ENCODE assay signal across 20 cellular contexts in genomic region chr17:29129731-29130130, GRCh38.
"Had no signal": no experiment of that assay in that cellular context is flagged by ENCODE, and none has a peak within 500 bp of the region (broad histone marks: within the 10 kb centered on the region; RNA-seq: fewer than 3 reads in every experiment).

No MANE protein-coding gene starts in this region.

- H3K4me3 ChIP-seq: colonic mucosa, suprapubic skin had no signal

- H3K27ac ChIP-seq: colonic mucosa, foreskin keratinocyte, suprapubic skin, WERI-Rb-1 had no signal

- H3K4me1 ChIP-seq: foreskin keratinocyte had no signal

- H3K36me3 ChIP-seq: colonic mucosa, WERI-Rb-1 had no signal

- ATAC-seq: activated naive CD8-positive, alpha-beta T cell treated with anti-CD3 and anti-CD28 coated beads, Interleukin-2, amount 50 U/mL, for 24 hours; foreskin keratinocyte; natural killer cell treated with Interleukin-12 subunit alpha and Interleukin-12 subunit beta and Interleukin-15 and Interleukin-18, amount 100 ng/mL, for 72 hours; stimulated activated naive CD8-positive, alpha-beta T cell treated with anti-CD3 and anti-CD28 coated beads, Interleukin-15, amount 100 ng/mL, for 72 hours had no signal

- H3K4me3 Mint-ChIP-seq: activated CD4-positive, alpha-beta memory T cell treated with anti-CD3 and anti-CD28 coated beads for 36 hours; activated naive CD4-positive, alpha-beta T cell treated with anti-CD3 and anti-CD28 coated beads for 36 hours; activated naive CD8-positive, alpha-beta T cell treated with anti-CD3 and anti-CD28 coated beads, Interleukin-2, amount 50 U/mL, for 24 hours; brain; central memory CD8-positive, alpha-beta T cell; natural killer cell treated with Interleukin-12 subunit alpha and Interleukin-12 subunit beta and Interleukin-15 and Interleukin-18, amount 100 ng/mL, for 72 hours; stimulated activated naive CD8-positive, alpha-beta T cell treated with anti-CD3 and anti-CD28 coated beads, Interleukin-15, amount 100 ng/mL, for 72 hours had no signal

- H3K9me3 Mint-ChIP-seq: activated CD4-positive, alpha-beta memory T cell treated with anti-CD3 and anti-CD28 coated beads for 36 hours; activated naive CD4-positive, alpha-beta T cell treated with anti-CD3 and anti-CD28 coated beads for 36 hours; activated naive CD8-positive, alpha-beta T cell treated with anti-CD3 and anti-CD28 coated beads, Interleukin-2, amount 50 U/mL, for 24 hours; activated T-helper 2 cell treated with anti-CD3 and anti-CD28 coated beads, Interferon-gamma antibody, Interleukin-2, Interleukin-4, amounts not matched to agents 10 μg/mL and 5 μg/mL and 100 μg/mL, durations not matched to agents 14 hours and 24 hours and 36 hours; brain; central memory CD8-positive, alpha-beta T cell; natural killer cell treated with Interleukin-12 subunit alpha and Interleukin-12 subunit beta and Interleukin-15 and Interleukin-18, amount 100 ng/mL, for 72 hours; stimulated activated naive CD8-positive, alpha-beta T cell treated with anti-CD3 and anti-CD28 coated beads, Interleukin-15, amount 100 ng/mL, for 72 hours had no signal

- H3K27ac Mint-ChIP-seq: activated CD4-positive, alpha-beta memory T cell treated with anti-CD3 and anti-CD28 coated beads for 36 hours; activated naive CD4-positive, alpha-beta T cell treated with anti-CD3 and anti-CD28 coated beads for 36 hours; activated naive CD8-positive, alpha-beta T cell treated with anti-CD3 and anti-CD28 coated beads, Interleukin-2, amount 50 U/mL, for 24 hours; activated T-helper 2 cell treated with anti-CD3 and anti-CD28 coated beads, Interferon-gamma antibody, Interleukin-2, Interleukin-4, amounts not matched to agents 10 μg/mL and 5 μg/mL and 100 μg/mL, durations not matched to agents 14 hours and 24 hours and 36 hours; brain; natural killer cell treated with Interleukin-12 subunit alpha and Interleukin-12 subunit beta and Interleukin-15 and Interleukin-18, amount 100 ng/mL, for 72 hours had no signal

- H3K27me3 Mint-ChIP-seq: activated CD4-positive, alpha-beta memory T cell treated with anti-CD3 and anti-CD28 coated beads for 36 hours; activated naive CD8-positive, alpha-beta T cell treated with anti-CD3 and anti-CD28 coated beads, Interleukin-2, amount 50 U/mL, for 24 hours; brain; central memory CD8-positive, alpha-beta T cell; natural killer cell treated with Interleukin-12 subunit alpha and Interleukin-12 subunit beta and Interleukin-15 and Interleukin-18, amount 100 ng/mL, for 72 hours; stimulated activated naive CD8-positive, alpha-beta T cell treated with anti-CD3 and anti-CD28 coated beads, Interleukin-15, amount 100 ng/mL, for 72 hours had no signal

- H3K9me3 ChIP-seq: colonic mucosa, suprapubic skin had no signal

- DNase-seq: activated CD4-positive, alpha-beta memory T cell treated with anti-CD3 and anti-CD28 coated beads for 36 hours; activated naive CD4-positive, alpha-beta T cell treated with anti-CD3 and anti-CD28 coated beads for 36 hours; activated naive CD8-positive, alpha-beta T cell treated with anti-CD3 and anti-CD28 coated beads, Interleukin-2, amount 50 U/mL, for 24 hours; activated T-cell treated with anti-CD3 and anti-CD28 coated beads for 4 hours; anterior cingulate cortex; colonic mucosa; foreskin keratinocyte; glutamatergic neuron; hippocampal formation; mesendoderm; nucleus accumbens; stimulated activated CD4-positive, alpha-beta T cell treated with anti-CD3 and anti-CD28 coated beads, Interleukin-2, amount 100 ng/mL, for 48 hours; stimulated activated naive CD8-positive, alpha-beta T cell treated with anti-CD3 and anti-CD28 coated beads, Interleukin-15, amount 100 ng/mL, for 72 hours; trophoblast cell; WERI-Rb-1 had no signal

- H3K27me3 ChIP-seq: colonic mucosa, foreskin keratinocyte, suprapubic skin had no signal

- H3K36me3 Mint-ChIP-seq: activated CD4-positive, alpha-beta memory T cell treated with anti-CD3 and anti-CD28 coated beads for 36 hours; brain; natural killer cell treated with Interleukin-12 subunit alpha and Interleukin-12 subunit beta and Interleukin-15 and Interleukin-18, amount 100 ng/mL, for 72 hours had no signal
